ENCODE assay signal across 19 cellular contexts in the genomic region with DNA sequence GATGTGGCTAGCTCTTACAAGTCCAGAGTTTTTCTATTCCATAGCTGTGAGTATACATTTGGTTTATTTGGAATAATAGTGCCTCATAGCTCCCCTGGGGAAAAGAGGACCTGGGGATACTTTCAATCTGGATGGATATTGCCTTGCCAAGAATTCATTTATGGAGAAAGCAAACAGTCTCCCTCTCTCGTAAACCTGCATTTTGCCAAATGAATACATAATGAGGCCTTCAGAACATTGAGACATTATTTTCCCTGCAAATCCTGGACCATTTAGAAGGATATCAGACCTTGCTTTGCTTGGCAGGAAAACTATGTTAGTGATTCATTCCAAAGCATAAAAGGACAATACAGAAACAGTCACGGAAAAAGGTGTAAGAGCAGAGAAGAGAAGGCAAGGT.
DNase-seq lines count a peak whose midpoint lies in the region; TF ChIP-seq lines count a peak whose summit lies in the region.
"Had no signal": no experiment of that assay in that cellular context is flagged by ENCODE, and none has a peak within 500 bp of the region (broad histone marks: within the 10 kb centered on the region; RNA-seq: fewer than 3 reads in every experiment).

No MANE protein-coding gene starts in this region.

- H3K27me3 Mint-ChIP-seq in progenitor cell of endocrine pancreas, result no peaks in the 10 kb centered on the region
- H3K27me3 Mint-ChIP-seq: CD8-positive, alpha-beta memory T cell had no signal

- H3K4me3 ChIP-seq in brain microvascular endothelial cell (ENCODE audit: low read depth, low read length), result no peak overlapping the region
- H3K4me3 ChIP-seq: BLaER1 treated with 17β-estradiol and CSF1 and Interleukin-3, amounts not matched to agents 10 nM and 100 nM; Peyer's patch; SK-N-MC had no signal

- DNase-seq in NCI-H2171 treated with DMSO at 0.1 percent for 48 hours (lab: John Stamatoyannopoulos, UW) (peak; percentile 10), NCI-H2171 (lab: John Stamatoyannopoulos, UW) (no peak), NCI-H446 treated with DMSO at 0.1 percent for 48 hours (lab: John Stamatoyannopoulos, UW) (peak; percentile 84), cerebellar cortex (ENCODE audit: low spot score) (peak; percentile 80), progenitor cell of endocrine pancreas (ENCODE audit: low spot score, unreplicated experiment) (no peak), erythroblast (lab: John Stamatoyannopoulos, UW) (no peak), brain microvascular endothelial cell (no peak)
- DNase-seq in stimulated activated naive CD4-positive, alpha-beta T cell treated with Interleukin-2 at 50 U/mL for 16 hours (lab: John Stamatoyannopoulos, UW), result no peak
- DNase-seq: 8988T; CD8-positive, alpha-beta memory T cell; HFFc6; KBM-7; NCI-H1105; NCI-H187 treated with DMSO at 0.1 percent for 48 hours; NCI-H510A; Peyer's patch; Right ventricle myocardium superior had no signal

- H3K36me3 Mint-ChIP-seq in progenitor cell of endocrine pancreas (ENCODE audit: insufficient read depth), result no peaks in the 10 kb centered on the region
- H3K36me3 Mint-ChIP-seq: CD8-positive, alpha-beta memory T cell had no signal

- no peak overlapping the region for H3K4me3 Mint-ChIP-seq in progenitor cell of endocrine pancreas (ENCODE audit: low read depth)
- H3K4me3 Mint-ChIP-seq: CD8-positive, alpha-beta memory T cell; HFFc6 had no signal

- H3K27ac ChIP-seq in brain microvascular endothelial cell, result no peak overlapping the region
- H3K27ac ChIP-seq: BLaER1 treated with 17β-estradiol and CSF1 and Interleukin-3, amounts not matched to agents 10 nM and 100 nM; Peyer's patch; SK-N-MC had no signal

- no peaks in the 10 kb centered on the region for H3K4me1 Mint-ChIP-seq in progenitor cell of endocrine pancreas (ENCODE audit: low read depth)
- H3K4me1 Mint-ChIP-seq: CD8-positive, alpha-beta memory T cell had no signal

- H3K27me3 ChIP-seq in brain microvascular endothelial cell (replicated peaks), result no peaks in the 10 kb centered on the region
- H3K27me3 ChIP-seq: BLaER1 treated with 17β-estradiol and CSF1 and Interleukin-3, amounts not matched to agents 10 nM and 100 nM; Peyer's patch had no signal

- TF ChIP-seq POLR2A in erythroblast (IDR thresholded peaks at IDR 0.05; ENCODE audit: low read length), result no peak

- no peaks in the 10 kb centered on the region for H3K36me3 ChIP-seq in brain microvascular endothelial cell (replicated peaks)
- H3K36me3 ChIP-seq: BLaER1 treated with 17β-estradiol and CSF1 and Interleukin-3, amounts not matched to agents 10 nM and 100 nM; Peyer's patch had no signal

- in situ Hi-C loops in brain microvascular endothelial cell (cut with HindIII; ENCODE audit: low pct_ligation_motif_present, low sequenced_read_pairs), result no loop called here

- no peak overlapping the region for H3K27ac Mint-ChIP-seq in progenitor cell of endocrine pancreas
- H3K27ac Mint-ChIP-seq: CD8-positive, alpha-beta memory T cell; HFFc6 had no signal

- no peaks in the 10 kb centered on the region for H3K9me3 Mint-ChIP-seq in progenitor cell of endocrine pancreas (ENCODE audit: low read depth)

- no peak for TF ChIP-seq CTCF in progenitor cell of endocrine pancreas (IDR thresholded peaks at IDR 0.05; ENCODE audit: unreplicated experiment)
- TF ChIP-seq CTCF in brain microvascular endothelial cell (IDR thresholded peaks at IDR 0.05; ENCODE audit: low read depth, low read length, missing control alignments), result no peak

Comparison
In these comparisons a context has a peak if more than half of its experiments do, and no peak if none do; other contexts are left out.
1. DNase-seq: peak in NCI-H2171 treated with DMSO at 0.1 percent for 48 hours (single experiment), NCI-H446 treated with DMSO at 0.1 percent for 48 hours (single experiment) and cerebellar cortex (single experiment); none in NCI-H2171 (single experiment), progenitor cell of endocrine pancreas (single experiment), stimulated activated naive CD4-positive, alpha-beta T cell treated with Interleukin-2 at 50 U/mL for 16 hours (single experiment), erythroblast (0 of 2) and brain microvascular endothelial cell (single experiment).